21 cellular contexts compared by ENCODE assay signal in genomic region chr10:114311496-114312195, GRCh38.
"Had no signal": no experiment of that assay in that cellular context is flagged by ENCODE, and none has a peak within 500 bp of the region (broad histone marks: within the 10 kb centered on the region; RNA-seq: fewer than 3 reads in every experiment).

No MANE protein-coding gene starts in this region.

- H3K36me3 ChIP-seq: cardiac muscle cell, colonic mucosa, left lung, lower lobe of right lung, thoracic aorta, transverse colon had no signal

- H3K4me3 Mint-ChIP-seq: memory B cell; naive B cell; nephron; stimulated activated naive B cell treated with anti-CD40 and anti-IgM and Interleukin-4, amounts not matched to agents 10 μg/mL and 1 μg/mL and 100 μg/mL, for 72 hours; stimulated activated naive CD8-positive, alpha-beta T cell treated with anti-CD3 and anti-CD28 coated beads, Interleukin-15, amount 100 ng/mL, for 72 hours had no signal

- H3K79me2 ChIP-seq: hepatocyte had no signal

- DNase-seq: cerebellar nuclear complex; colonic mucosa; effector CD4-positive, alpha-beta T cell; foreskin melanocyte; head of caudate nucleus; left lung; lower lobe of right lung; naive B cell; posterior cingulate gyrus; right cardiac atrium; stimulated activated CD4-positive, alpha-beta T cell treated with anti-CD3 and anti-CD28 coated beads, Interleukin-15, amount 100 ng/mL, for 24 hours; stimulated activated CD4-positive, alpha-beta T cell treated with anti-CD3 and anti-CD28 coated beads, Interleukin-1b, Interleukin-23, amount 100 ng/mL, for 48 hours; stimulated activated CD4-positive, alpha-beta T cell treated with anti-CD3 and anti-CD28 coated beads, Interleukin-4, amount 100 ng/mL, for 24 hours; stimulated activated naive B cell treated with anti-CD40 and anti-IgM and Interleukin-4, amounts not matched to agents 10 μg/mL and 1 μg/mL and 100 μg/mL, for 72 hours; stimulated activated naive CD8-positive, alpha-beta T cell treated with anti-CD3 and anti-CD28 coated beads, Interleukin-15, amount 100 ng/mL, for 72 hours; transverse colon had no signal

- H3K9me3 ChIP-seq: colonic mucosa, left lung, lower lobe of right lung, thoracic aorta, transverse colon had no signal

- H3K27ac ChIP-seq: cardiac muscle cell, colonic mucosa, hepatocyte, left lung, lower lobe of right lung, thoracic aorta, transverse colon had no signal

- H3K4me1 Mint-ChIP-seq: memory B cell, naive B cell had no signal

- H3K4me3 ChIP-seq: cardiac muscle cell, colonic mucosa, hepatocyte, left lung, lower lobe of right lung, thoracic aorta, transverse colon had no signal

- H3K9me3 Mint-ChIP-seq: memory B cell; naive B cell; nephron; stimulated activated naive B cell treated with anti-CD40 and anti-IgM and Interleukin-4, amounts not matched to agents 10 μg/mL and 1 μg/mL and 100 μg/mL, for 72 hours; stimulated activated naive CD8-positive, alpha-beta T cell treated with anti-CD3 and anti-CD28 coated beads, Interleukin-15, amount 100 ng/mL, for 72 hours had no signal

- H3K27me3 ChIP-seq: cardiac muscle cell, colonic mucosa, hepatocyte, left lung, transverse colon had no signal

- H2AFZ ChIP-seq: hepatocyte had no signal

- H3K4me2 ChIP-seq: hepatocyte had no signal

- H3K4me1 ChIP-seq: colonic mucosa, left lung, lower lobe of right lung, transverse colon had no signal

- H3K27ac Mint-ChIP-seq: memory B cell; nephron; stimulated activated naive B cell treated with anti-CD40 and anti-IgM and Interleukin-4, amounts not matched to agents 10 μg/mL and 1 μg/mL and 100 μg/mL, for 72 hours had no signal

- H3K36me3 Mint-ChIP-seq: memory B cell; naive B cell; stimulated activated naive B cell treated with anti-CD40 and anti-IgM and Interleukin-4, amounts not matched to agents 10 μg/mL and 1 μg/mL and 100 μg/mL, for 72 hours had no signal

- ATAC-seq: left lung; lower lobe of right lung; right cardiac atrium; stimulated activated naive CD8-positive, alpha-beta T cell treated with anti-CD3 and anti-CD28 coated beads, Interleukin-15, amount 100 ng/mL, for 72 hours had no signal
